Comparison of ENCODE assay signal across 10 cellular contexts in genomic region chr21:25428537-25428936, GRCh38.
DNase-seq lines count a peak whose midpoint lies in the region; ATAC-seq and TF ChIP-seq lines count a peak whose summit lies in the region.
"Had no signal": no experiment of that assay in that cellular context is flagged by ENCODE, and none has a peak within 500 bp of the region (broad histone marks: within the 10 kb centered on the region; RNA-seq: fewer than 3 reads in every experiment).

No MANE protein-coding gene starts in this region.

- H4K8ac ChIP-seq in IMR-90 (ENCODE audit: low read depth in 2 of 2, low read length in 2 of 2) = no peak overlapping the region
- no peak overlapping the region for H4K8ac ChIP-seq in mesenchymal stem cell (ENCODE audit: low read length)

- H3K36me3 ChIP-seq in IMR-90 (ENCODE audit: control insufficient read depth, insufficient read depth, low read length) = no peaks in the 10 kb centered on the region
- H3K36me3 ChIP-seq in mesenchymal stem cell (ENCODE audit: control insufficient read depth in 1 of 2, insufficient read depth in 2 of 2, low read depth in 1 of 2, low read length in 2 of 2) = no peaks in the 10 kb centered on the region
- H3K36me3 ChIP-seq in spleen = no peaks in the 10 kb centered on the region
- H3K36me3 ChIP-seq in tibial artery = no peaks in the 10 kb centered on the region

- H3K4me3 ChIP-seq in IMR-90 (ENCODE audit: insufficient read depth, low read depth, low read length) = no peak overlapping the region
- H3K4me3 ChIP-seq in mesenchymal stem cell (ENCODE audit: insufficient read depth in 1 of 2, low read depth in 1 of 2, low read length in 2 of 2) = no peak overlapping the region
- H3K4me3 ChIP-seq in spleen = no peak overlapping the region
- H3K4me3 ChIP-seq in tibial artery = no peak overlapping the region

- no peak overlapping the region for H3K56ac ChIP-seq in IMR-90 (ENCODE audit: extremely low read depth, insufficient read depth, low read length)

- H2BK120ac ChIP-seq in IMR-90 (ENCODE audit: low read depth, low read length) (no peak overlapping the region), mesenchymal stem cell (ENCODE audit: low read depth, low read length) (no peak overlapping the region)

- H3K9me1 ChIP-seq in IMR-90 (ENCODE audit: insufficient read depth, low read length) = no peaks in the 10 kb centered on the region

- H3K18ac ChIP-seq in IMR-90 (ENCODE audit: low read depth, low read length) (no peak overlapping the region), mesenchymal stem cell (ENCODE audit: low read depth in 1 of 2, low read length in 2 of 2) (no peak overlapping the region)

- no peak overlapping the region for H2BK5ac ChIP-seq in IMR-90 (ENCODE audit: low read depth, low read length, poor library complexity, severe bottlenecking)
- H2BK5ac ChIP-seq in mesenchymal stem cell (ENCODE audit: low read depth, low read length, poor library complexity, severe bottlenecking) = no peak overlapping the region

- H3K9me3 Mint-ChIP-seq in activated CD8-positive, alpha-beta T cell treated with anti-CD3 and anti-CD28 coated beads for 36 hours = peaks cover 3% of the 10 kb centered on the region
- H3K9me3 Mint-ChIP-seq in activated CD8-positive, alpha-beta T cell treated with anti-CD3 and anti-CD28 coated beads, Interleukin-2, amount 10 ng/mL, durations not matched to agents 7 days and 5 days (ENCODE audit: insufficient read depth) = no peaks in the 10 kb centered on the region

- H3K4ac ChIP-seq in IMR-90 (ENCODE audit: low read depth, low read length) = no peak overlapping the region
- no peak overlapping the region for H3K4ac ChIP-seq in mesenchymal stem cell (ENCODE audit: low read depth in 1 of 2, low read length in 2 of 2)

- POLR2A ChIA-PET in activated CD8-positive, alpha-beta T cell treated with anti-CD3 and anti-CD28 coated beads for 36 hours (lab: Charles Lee) = interaction anchor here (0.9 to 14.9 kb wide), 5 partner anchors 10 to 144 kb away, joined by 3 to 275 read pairs (median 4); no protein-coding TSS in a partner anchor
- POLR2A ChIA-PET in activated CD8-positive, alpha-beta T cell treated with anti-CD3 and anti-CD28 coated beads, Interleukin-2, amount 10 ng/mL, durations not matched to agents 7 days and 5 days (lab: Charles Lee) = interaction anchor here (0.8 kb wide), 1 partner anchor 28 kb away, joined by 4 read pairs; no protein-coding TSS in a partner anchor
- POLR2A ChIA-PET in IMR-90 (lab: Charles Lee; ENCODE audit: unreplicated experiment) = interaction anchor here (0.6 kb wide), 1 partner anchor 1281 kb away, joined by 3 read pairs; no protein-coding TSS in a partner anchor

- no peak for TF ChIP-seq POLR2A in IMR-90 (IDR thresholded peaks at IDR 0.05; ENCODE audit: low read depth, low read length)
- TF ChIP-seq POLR2A in spleen (IDR thresholded peaks at IDR 0.05) = no peak

- H3K79me1 ChIP-seq in IMR-90 (ENCODE audit: low read depth in 1 of 2, low read length in 2 of 2) = no peaks in the 10 kb centered on the region
- no peaks in the 10 kb centered on the region for H3K79me1 ChIP-seq in mesenchymal stem cell (replicated peaks; ENCODE audit: low read length, poor library complexity, severe bottlenecking)

- H2BK15ac ChIP-seq in IMR-90 (ENCODE audit: low read depth, low read length) = no peak overlapping the region
- H2BK15ac ChIP-seq in mesenchymal stem cell (ENCODE audit: low read depth, poor library complexity, severe bottlenecking) = no peak overlapping the region

- H3K27ac ChIP-seq in IMR-90 (ENCODE audit: insufficient read depth, low read length) (no peak overlapping the region), mesenchymal stem cell (ENCODE audit: low read length, poor library complexity, severe bottlenecking) (no peak overlapping the region), spleen (no peak overlapping the region), tibial artery (no peak overlapping the region)

- no peak overlapping the region for H2BK20ac ChIP-seq in IMR-90 (ENCODE audit: low read depth, low read length)

- H2AK5ac ChIP-seq in IMR-90 (ENCODE audit: low read depth, low read length) = no peak overlapping the region
- no peak overlapping the region for H2AK5ac ChIP-seq in mesenchymal stem cell (ENCODE audit: low read length, severe bottlenecking)

- DNase-seq in activated CD8-positive, alpha-beta T cell treated with anti-CD3 and anti-CD28 coated beads for 36 hours = no peak
- no peak for DNase-seq in activated CD8-positive, alpha-beta T cell treated with anti-CD3 and anti-CD28 coated beads, Interleukin-2, amount 10 ng/mL, durations not matched to agents 7 days and 5 days
- peak; percentile 5 for DNase-seq in IMR-90
- no peak for DNase-seq in mesenchymal stem cell
- DNase-seq in C1 segment of cervical spinal cord (lab: John Stamatoyannopoulos, UW) = no peak
- DNase-seq in spleen = no peak
- DNase-seq in tibial artery = no peak
- DNase-seq: activated CD4-positive, alpha-beta T cell treated with anti-CD3 and anti-CD28 coated beads, Interleukin-2, amount 50 U/mL, for 1 hour; NK-92 treated with Interleukin-12 subunit alpha and Interleukin-12 subunit beta, amount 100 ng/mL, for 24 hours had no signal

- H2AK9ac ChIP-seq in IMR-90 (replicated peaks; ENCODE audit: low read depth, low read length, poor library complexity) = no peak overlapping the region

- H3K27me3 ChIP-seq in IMR-90 (ENCODE audit: control insufficient read depth, insufficient read depth, low read length) = no peaks in the 10 kb centered on the region; the same call in 1 of the 2 replicates
- H3K27me3 ChIP-seq in mesenchymal stem cell (ENCODE audit: control insufficient read depth in 1 of 2, insufficient read depth in 1 of 2, low read length in 2 of 2) = no peaks in the 10 kb centered on the region
- no peaks in the 10 kb centered on the region for H3K27me3 ChIP-seq in spleen (replicated peaks in 1 of 7)
- no peaks in the 10 kb centered on the region for H3K27me3 ChIP-seq in tibial artery

- H2BK12ac ChIP-seq in mesenchymal stem cell (ENCODE audit: low read length in 2 of 2) = no peak overlapping the region

- no peak for TF ChIP-seq RAD21 in IMR-90 (IDR thresholded peaks at IDR 0.05; ENCODE audit: low read length)

- BruUV-seq in IMR-90 (replicated peaks; lab: Mats Ljungman, UMichigan) = no TSS peak

- peaks cover 17% of the 10 kb centered on the region for H3K36me3 Mint-ChIP-seq in activated CD8-positive, alpha-beta T cell treated with anti-CD3 and anti-CD28 coated beads for 36 hours (ENCODE audit: low read depth)
- no peaks in the 10 kb centered on the region for H3K36me3 Mint-ChIP-seq in activated CD8-positive, alpha-beta T cell treated with anti-CD3 and anti-CD28 coated beads, Interleukin-2, amount 10 ng/mL, durations not matched to agents 7 days and 5 days (ENCODE audit: low read depth)

- CTCF ChIA-PET in activated CD8-positive, alpha-beta T cell treated with anti-CD3 and anti-CD28 coated beads for 36 hours (lab: Charles Lee) = interaction anchor here (0.7 to 1.2 kb wide), 2 partner anchors 11 to 62 kb away, joined by 3 read pairs; no protein-coding TSS in a partner anchor
- CTCF ChIA-PET in activated CD8-positive, alpha-beta T cell treated with anti-CD3 and anti-CD28 coated beads, Interleukin-2, amount 10 ng/mL, durations not matched to agents 7 days and 5 days (lab: Charles Lee) = interaction anchor here (1.0 kb wide), 1 partner anchor 146 kb away, joined by 3 read pairs; no protein-coding TSS in a partner anchor
- CTCF ChIA-PET in IMR-90 (lab: Yijun Ruan, JAX) = interaction anchor here (0.6 kb wide), 1 partner anchor 14 kb away, joined by 3 read pairs; no protein-coding TSS in a partner anchor

- H3K9me3 ChIP-seq in IMR-90 (ENCODE audit: control insufficient read depth, insufficient read depth, low read length) (no peaks in the 10 kb centered on the region), mesenchymal stem cell (ENCODE audit: control insufficient read depth, low read length) (no peaks in the 10 kb centered on the region), spleen (no peaks in the 10 kb centered on the region), tibial artery (no peaks in the 10 kb centered on the region)

- dilution Hi-C loops in IMR-90 (cut with HindIII; ENCODE audit: low sequenced_read_pairs, unreplicated experiment) = no loop called here

- H4K20me1 ChIP-seq in IMR-90 (ENCODE audit: insufficient read depth, low read length) = no peaks in the 10 kb centered on the region

- H3K4me1 ChIP-seq in IMR-90 (ENCODE audit: control insufficient read depth, insufficient read depth, low read length) = no peaks in the 10 kb centered on the region
- no peaks in the 10 kb centered on the region for H3K4me1 ChIP-seq in mesenchymal stem cell (ENCODE audit: control insufficient read depth, insufficient read depth, low read depth, low read length)
- peaks cover 0 to 28% (median 5%) of the 10 kb centered on the region in 6 donors for H3K4me1 ChIP-seq in spleen
- H3K4me1 ChIP-seq in tibial artery = no peaks in the 10 kb centered on the region

- H3K14ac ChIP-seq in IMR-90 (replicated peaks; ENCODE audit: low read depth, low read length) = no peak overlapping the region
- H3K14ac ChIP-seq in mesenchymal stem cell (ENCODE audit: low read length in 2 of 2) = no peak overlapping the region

- intact Hi-C loops in activated CD8-positive, alpha-beta T cell treated with anti-CD3 and anti-CD28 coated beads for 36 hours (cut with micrococcal nuclease) = no loop called here
- intact Hi-C loops in IMR-90 (cut with micrococcal nuclease) = no loop called here
- intact Hi-C loops in spleen (cut with DNase I; ENCODE audit: low total_unique reads) = loop anchor here (10.0 kb wide), 1 partner anchor 276 kb away; no protein-coding TSS in a partner anchor
- intact Hi-C loops in tibial artery (cut with DNase I; ENCODE audit: low total_unique reads) = no loop called here

- H4K91ac ChIP-seq in IMR-90 (ENCODE audit: insufficient read depth, low read depth, low read length) (no peak overlapping the region), mesenchymal stem cell (ENCODE audit: low read length) (no peak overlapping the region)

- TF ChIP-seq CTCF in activated CD8-positive, alpha-beta T cell treated with anti-CD3 and anti-CD28 coated beads for 36 hours (IDR thresholded peaks at IDR 0.05) = no peak
- TF ChIP-seq CTCF in IMR-90 (conservative IDR thresholded peaks at IDR 0.05; ENCODE audit: low read depth, low read length) = no peak
- TF ChIP-seq CTCF in spleen (IDR thresholded peaks at IDR 0.05 in 8 of 11, conservative IDR thresholded peaks at IDR 0.05 in 3 of 11) = no peak
- TF ChIP-seq CTCF in tibial artery (IDR thresholded peaks at IDR 0.05) = no peak

- H4K5ac ChIP-seq in IMR-90 (ENCODE audit: low read depth, low read length) = no peak overlapping the region

- peak overlapping the region; percentile 65 for H3K4me2 ChIP-seq in IMR-90 (ENCODE audit: low read depth, low read length)
- H3K4me2 ChIP-seq in mesenchymal stem cell (ENCODE audit: low read length, poor library complexity, severe bottlenecking) = no peak overlapping the region

- no peaks in the 10 kb centered on the region for H3K27me3 Mint-ChIP-seq in activated CD8-positive, alpha-beta T cell treated with anti-CD3 and anti-CD28 coated beads for 36 hours
- H3K27me3 Mint-ChIP-seq in activated CD8-positive, alpha-beta T cell treated with anti-CD3 and anti-CD28 coated beads, Interleukin-2, amount 10 ng/mL, durations not matched to agents 7 days and 5 days (ENCODE audit: low read depth) = no peaks in the 10 kb centered on the region

- H3K27ac Mint-ChIP-seq in activated CD8-positive, alpha-beta T cell treated with anti-CD3 and anti-CD28 coated beads for 36 hours = peak overlapping the region; percentile 73
- H3K27ac Mint-ChIP-seq in activated CD8-positive, alpha-beta T cell treated with anti-CD3 and anti-CD28 coated beads, Interleukin-2, amount 10 ng/mL, durations not matched to agents 7 days and 5 days = no peak overlapping the region

- H2AFZ ChIP-seq in IMR-90 (replicated peaks; ENCODE audit: low read length, poor library complexity) = no peak overlapping the region
- H2AFZ ChIP-seq in mesenchymal stem cell (ENCODE audit: low read depth, low read length) = no peak overlapping the region

- no peak overlapping the region for H3K9ac ChIP-seq in IMR-90 (ENCODE audit: low read depth, low read length)
- H3K9ac ChIP-seq in mesenchymal stem cell (ENCODE audit: low read length) = peak overlapping the region; percentile 37

- in situ Hi-C loops in IMR-90 (cut with MboI; ENCODE audit: low sequenced_read_pairs) = loop anchor here (10.0 kb wide), 1 partner anchor 136 kb away; no protein-coding TSS in a partner anchor

- peak overlapping the region; percentile 16 for H3K4me3 Mint-ChIP-seq in activated CD8-positive, alpha-beta T cell treated with anti-CD3 and anti-CD28 coated beads for 36 hours
- H3K4me3 Mint-ChIP-seq in activated CD8-positive, alpha-beta T cell treated with anti-CD3 and anti-CD28 coated beads, Interleukin-2, amount 10 ng/mL, durations not matched to agents 7 days and 5 days = no peak overlapping the region

- H3K23ac ChIP-seq in IMR-90 (ENCODE audit: low read depth, low read length) = no peak overlapping the region
- H3K23ac ChIP-seq in mesenchymal stem cell (ENCODE audit: low read length in 2 of 2) = no peak overlapping the region

- ATAC-seq in activated CD8-positive, alpha-beta T cell treated with anti-CD3 and anti-CD28 coated beads for 36 hours = peak; percentile 89
- no peak for ATAC-seq in activated CD8-positive, alpha-beta T cell treated with anti-CD3 and anti-CD28 coated beads, Interleukin-2, amount 10 ng/mL, durations not matched to agents 7 days and 5 days
- ATAC-seq in GM21825 (IDR thresholded peaks at IDR 0.05; ENCODE audit: unreplicated experiment) (peak; percentile 48), IMR-90 (ENCODE audit: low read depth) (no peak)

- peaks cover 51% of the 10 kb centered on the region for H3K4me1 Mint-ChIP-seq in activated CD8-positive, alpha-beta T cell treated with anti-CD3 and anti-CD28 coated beads for 36 hours (ENCODE audit: low read depth)
- H3K4me1 Mint-ChIP-seq in activated CD8-positive, alpha-beta T cell treated with anti-CD3 and anti-CD28 coated beads, Interleukin-2, amount 10 ng/mL, durations not matched to agents 7 days and 5 days (ENCODE audit: low read depth) = peaks cover 28% of the 10 kb centered on the region

Comparison
In these comparisons a context has a peak if more than half of its experiments do, and no peak if none do; other contexts are left out.
1. ATAC-seq: peak in activated CD8-positive, alpha-beta T cell treated with anti-CD3 and anti-CD28 coated beads for 36 hours (single experiment) and GM21825 (single experiment); none in activated CD8-positive, alpha-beta T cell treated with anti-CD3 and anti-CD28 coated beads, Interleukin-2, amount 10 ng/mL, durations not matched to agents 7 days and 5 days (single experiment) and IMR-90 (single experiment).